Comparison of ENCODE assay signal across 8 cellular contexts in genomic region chr12:116336542-116337065, GRCh38. TPM values are rescaled to one million over a fixed set of nuclear protein-coding genes. Genes with fewer than 3 reads are reported as not detected.
DNase-seq lines count a peak whose midpoint lies in the region; ATAC-seq and TF ChIP-seq lines count a peak whose summit lies in the region.

No MANE protein-coding gene starts in this region.

- no peaks in the 10 kb centered on the region for H3K36me3 ChIP-seq in fibroblast of lung (ENCODE audit: control insufficient read depth, insufficient read depth, low read length)
- no peaks in the 10 kb centered on the region for H3K36me3 ChIP-seq in adrenal gland (replicated peaks in 1 of 2)

- ATAC-seq in GM21367 (IDR thresholded peaks at IDR 0.05; ENCODE audit: unreplicated experiment) (peak; percentile 74), HG03558 (IDR thresholded peaks at IDR 0.05; ENCODE audit: extremely low read depth, unreplicated experiment) (peak; percentile 51), left lobe of liver (no peak)

- H3K79me2 ChIP-seq in fibroblast of lung (ENCODE audit: control insufficient read depth, insufficient read depth, low read length): no peaks in the 10 kb centered on the region

- POLR2A ChIA-PET in GM10248 (lab: Yijun Ruan, JAX): no interaction called here

- no peak for TF ChIP-seq POLR2A in adrenal gland (IDR thresholded peaks at IDR 0.05)

- no peak overlapping the region for H2AFZ ChIP-seq in fibroblast of lung (ENCODE audit: low read length)

- H3K4me1 ChIP-seq in fibroblast of lung (ENCODE audit: control insufficient read depth, extremely low read depth, insufficient read depth, low read length) (no peaks in the 10 kb centered on the region), adrenal gland (replicated peaks in 1 of 2) (no peaks in the 10 kb centered on the region)

- in situ Hi-C loops in ACHN (cut with HindIII; ENCODE audit: low pct_ligation_motif_present, low pct_unique_long_range_greater_than_20kb, low sequenced_read_pairs): no loop called here

- 75 to 84% (median 81%) methylated on average over 11 of the region's 11 CpGs for WGBS in adrenal gland, 4 donors

- no peaks in the 10 kb centered on the region for H4K20me1 ChIP-seq in fibroblast of lung (ENCODE audit: control insufficient read depth, extremely low read depth, insufficient read depth, low read length)

- H3K4me3 ChIP-seq in fibroblast of lung (replicated peaks in 1 of 4; ENCODE audit: control extremely low read depth in 1 of 4, insufficient read depth in 1 of 4, low read depth in 3 of 4, low read length in 4 of 4): no peak overlapping the region
- H3K4me3 ChIP-seq in adrenal gland: no peak overlapping the region

- H3K9ac ChIP-seq in fibroblast of lung (ENCODE audit: insufficient read depth, low read length): no peak overlapping the region

- CTCF ChIA-PET in GM10248 (lab: Yijun Ruan, JAX): interaction anchor here (1.1 to 2.2 kb wide), 6 partner anchors 8 to 361 kb away, joined by 3 to 8 read pairs (median 3); partner anchors contain the start of gene MAP1LC3B2

- H3K27ac ChIP-seq in fibroblast of lung (ENCODE audit: insufficient read depth, low read length) (no peak overlapping the region), adrenal gland (no peak overlapping the region)

- TF ChIP-seq CTCF in GM10248 (IDR thresholded peaks at IDR 0.05; ENCODE audit: control extremely low read depth, extremely low read depth, low read depth, missing control alignments): peak; percentile 22
- no peak for TF ChIP-seq CTCF in fibroblast of lung (conservative IDR thresholded peaks at IDR 0.05 in 1 of 2, IDR thresholded peaks at IDR 0.05 in 1 of 2; ENCODE audit: low read depth in 1 of 2, low read length in 2 of 2)
- TF ChIP-seq CTCF in adrenal gland (IDR thresholded peaks at IDR 0.05): no peak

- DNase-seq in GM10248 (ENCODE audit: extremely low spot score): peak; percentile 81
- DNase-seq in fibroblast of lung (ENCODE audit: low read depth in 2 of 2): peak; percentile 50 to 51
- DNase-seq in adrenal gland: no peak
- DNase-seq in ACHN: no peak
- no peak for DNase-seq in left lobe of liver (ENCODE audit: low spot score)
- no peak for DNase-seq in NCI-H1092 treated with DMSO at 0.1 percent for 48 hours (lab: John Stamatoyannopoulos, UW)

- no peak overlapping the region for H3K4me2 ChIP-seq in fibroblast of lung (ENCODE audit: extremely low read depth, insufficient read depth, low read length)

- intact Hi-C loops in adrenal gland (cut with DNase I): no loop called here

- H3K27me3 ChIP-seq in fibroblast of lung (ENCODE audit: control insufficient read depth, insufficient read depth, low read length) (no peaks in the 10 kb centered on the region), adrenal gland (no peaks in the 10 kb centered on the region)

- no peaks in the 10 kb centered on the region for H3K9me3 ChIP-seq in fibroblast of lung (ENCODE audit: control insufficient read depth, insufficient read depth, low read depth, low read length)
- no peaks in the 10 kb centered on the region for H3K9me3 ChIP-seq in adrenal gland (replicated peaks in 1 of 3)

RNA-seq across cellular contexts. Expression of gene MED13L, which starts 59.1 kb away (rescaled TPM):
- total RNA-seq in fibroblast of lung: 97.3 and 115 TPM in 2 replicates
- 40.3 and 56.5 TPM in 2 replicates for polyA plus RNA-seq in fibroblast of lung
- 17.3 and 27.4 TPM in 2 replicates for polyA plus RNA-seq in fibroblast of lung (2012)
- polyA minus RNA-seq in fibroblast of lung (ENCODE audit: low replicate concordance): 91.2 and 97.5 TPM in 2 replicates
- total RNA-seq in adrenal gland: 100 to 1,000 TPM in 3 of 8 donors, 10 to 100 TPM in 5; 47.5 to 106 (median 85.1) TPM
- 10 to 100 TPM in 2 of 3 donors, 1 to 10 TPM in 1; 8.8 to 24.9 (median 12.6) TPM for polyA plus RNA-seq in adrenal gland
- 41.9 TPM for total RNA-seq in left lobe of liver

Comparison
In these comparisons a context has a peak if more than half of its experiments do, and no peak if none do; other contexts are left out.
1. DNase-seq: peak in GM10248 (single experiment) and fibroblast of lung (2 of 2); none in adrenal gland (0 of 7), ACHN (single experiment), left lobe of liver (single experiment) and NCI-H1092 treated with DMSO at 0.1 percent for 48 hours (single experiment).